ENCODE assay signal across 8 cellular contexts in the genomic region with DNA sequence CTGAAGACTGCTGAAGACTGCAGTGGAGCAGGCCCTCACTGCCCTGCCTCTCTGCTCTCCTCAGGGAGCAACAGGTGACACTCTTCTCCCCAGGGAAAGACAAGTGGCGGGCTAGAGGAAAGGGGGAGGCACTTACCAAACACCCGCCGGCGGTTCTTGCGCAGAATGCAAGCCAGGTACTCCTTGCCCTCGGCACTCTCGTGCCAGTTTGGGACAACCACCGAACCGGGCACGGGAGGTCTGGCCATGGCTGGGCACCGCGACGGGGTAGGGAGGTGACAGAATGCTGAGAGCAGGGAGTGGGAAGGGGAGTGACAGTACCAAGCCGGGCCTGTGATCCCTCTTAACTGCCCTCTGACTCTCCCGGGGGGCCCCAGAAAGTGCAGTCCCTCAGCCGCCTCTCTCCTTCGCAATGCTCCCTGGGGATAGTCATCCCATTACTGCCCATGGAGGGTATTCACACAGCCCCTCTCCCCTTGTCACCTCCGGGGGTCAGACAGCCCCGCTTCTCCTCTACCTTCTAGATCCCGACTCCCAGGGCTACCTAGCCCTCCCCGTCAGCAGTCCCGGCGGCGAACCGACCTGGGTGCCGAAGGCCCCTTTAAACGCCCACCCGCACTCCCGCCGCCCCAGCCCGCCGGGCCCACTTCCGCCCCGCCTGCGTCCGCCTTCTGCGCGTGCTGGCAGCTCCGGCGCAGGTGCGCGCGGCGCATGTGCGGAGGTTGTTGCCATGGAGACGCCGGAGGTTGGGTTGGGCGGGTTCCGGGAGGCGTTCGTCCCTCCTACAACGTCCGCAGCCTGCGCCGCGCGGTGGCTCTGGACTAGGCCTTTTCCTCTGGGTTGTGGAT. TPM values are rescaled to one million over a fixed set of nuclear protein-coding genes. Genes with fewer than 3 reads are reported as not detected.
A peak's percentile ranks its signal among the peaks of the same experiment; 100 is the strongest.
DNase-seq lines count a peak whose midpoint lies in the region; ATAC-seq and TF ChIP-seq lines count a peak whose summit lies in the region.

A gene with protein sequence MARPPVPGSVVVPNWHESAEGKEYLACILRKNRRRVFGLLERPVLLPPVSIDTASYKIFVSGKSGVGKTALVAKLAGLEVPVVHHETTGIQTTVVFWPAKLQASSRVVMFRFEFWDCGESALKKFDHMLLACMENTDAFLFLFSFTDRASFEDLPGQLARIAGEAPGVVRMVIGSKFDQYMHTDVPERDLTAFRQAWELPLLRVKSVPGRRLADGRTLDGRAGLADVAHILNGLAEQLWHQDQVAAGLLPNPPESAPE (minus strand): TSS at position 689 of the 848 bp plus-strand sequence. CDS start 441 bp downstream, at position 248.

- TF ChIP-seq POLR2A in right lobe of liver (IDR thresholded peaks at IDR 0.05): no peak

- peaks cover 0 to 14% (median 4%) of the 10 kb centered on the region in 4 donors for H3K4me1 ChIP-seq in right lobe of liver

- CTCF ChIA-PET in BJ (lab: Yijun Ruan, JAX): interaction anchor here (0.8 to 2.5 kb wide), 8 partner anchors 11 to 163 kb away, joined by 3 to 9 read pairs (median 4); a partner anchor contains a TSS

- ATAC-seq in GM19351 (IDR thresholded peaks at IDR 0.05; ENCODE audit: unreplicated experiment): peak; percentile 79
- ATAC-seq in HG03520 (IDR thresholded peaks at IDR 0.05; ENCODE audit: unreplicated experiment): peak; percentile 83
- peak; percentile 92 to 97 (median 95) for ATAC-seq in right lobe of liver

- H3K27me3 ChIP-seq in BJ (ENCODE audit: control insufficient read depth, insufficient read depth, low read length): no peaks in the 10 kb centered on the region
- H3K27me3 ChIP-seq in right lobe of liver: no peaks in the 10 kb centered on the region

- H3K9me3 ChIP-seq in right lobe of liver: no peaks in the 10 kb centered on the region

- TF ChIP-seq CTCF in BJ (IDR thresholded peaks at IDR 0.05; ENCODE audit: insufficient read depth, low read depth, low read length) (0 out of 2 replicates have a peak, but pooled peaks have one; percentile 6), right lobe of liver (IDR thresholded peaks at IDR 0.05) (peak in 1 of 4 donors; percentile 1)

- H3K27ac ChIP-seq in right lobe of liver: peak within 1 kb of the TSS; percentile 55 to 62 (median 60)

- DNase-seq in BJ (ENCODE audit: low read depth): no peak
- DNase-seq in NCI-H526 treated with DMSO at 0.1 percent for 48 hours (lab: John Stamatoyannopoulos, UW): peak; percentile 83
- peak; percentile 91 to 94 for DNase-seq in activated CD4-positive, alpha-beta T cell treated with anti-CD3 and anti-CD28 coated beads, Interleukin-2, amount 50 U/mL, for 24 hours (ENCODE audit: low read depth in 1 of 2, low spot score in 1 of 2)
- DNase-seq in dermis blood vessel endothelial cell: peak; percentile 94
- peak; percentile 96 to 97 (median 97) for DNase-seq in right lobe of liver
- peak; percentile 95 to 97 for DNase-seq in stimulated activated CD4-positive, alpha-beta T cell treated with anti-CD3 and anti-CD28 coated beads, Interleukin-4, amount 100 ng/mL, for 4 hours

- POLR2A ChIA-PET in BJ (lab: Charles Lee): no interaction called here

- H3K36me3 ChIP-seq in BJ (ENCODE audit: control insufficient read depth, insufficient read depth, low read length) (no peaks in the 10 kb centered on the region; the same call in 1 of the 2 replicates), right lobe of liver (no peaks in the 10 kb centered on the region)

- intact Hi-C loops in right lobe of liver (cut with DNase I): no loop called here

- H3K4me3 ChIP-seq in BJ (ENCODE audit: low read depth, low read length): peak within 1 kb of the TSS; percentile 58
- peak within 1 kb of the TSS; percentile 52 to 78 (median 78) for H3K4me3 ChIP-seq in right lobe of liver

- 2% methylated on average over 17 of the region's 57 CpGs for WGBS in right lobe of liver (ENCODE audit: insufficient coverage, low coverage, low lambda C conversion rate, missing lambda C conversion rate)

RNA-seq across cellular contexts. Expression of the gene that starts here (rescaled TPM):
- polyA plus RNA-seq in BJ (2011; rRNA removed): 4.3 and 8.3 TPM in 2 replicates
- polyA minus RNA-seq in BJ (2011; rRNA and poly(A)+ RNA removed): 9.4 and 11.4 TPM in 2 replicates
- 9.5 and 10.3 TPM in 2 replicates for total RNA-seq in dermis blood vessel endothelial cell
- total RNA-seq in right lobe of liver: 1 to 10 TPM; 2.2 to 4.4 (median 3.1) TPM
